Comparison of ENCODE assay signal across 13 cellular contexts in genomic region chr2:57701391-57701791, GRCh38.
DNase-seq lines count a peak whose midpoint lies in the region; ATAC-seq and TF ChIP-seq lines count a peak whose summit lies in the region.
"Had no signal": no experiment of that assay in that cellular context is flagged by ENCODE, and none has a peak within 500 bp of the region (broad histone marks: within the 10 kb centered on the region; RNA-seq: fewer than 3 reads in every experiment).

No MANE protein-coding gene starts in this region.

- no peaks in the 10 kb centered on the region for H3K79me2 ChIP-seq in GM23248 (ENCODE audit: insufficient read depth)
- no peaks in the 10 kb centered on the region for H3K79me2 ChIP-seq in smooth muscle cell (ENCODE audit: low read depth)

- H3K4me3 ChIP-seq in GM23248, result no peak overlapping the region
- H3K4me3 ChIP-seq in smooth muscle cell, result no peak overlapping the region
- H3K4me3 ChIP-seq: body of pancreas, K562 had no signal

- H3K9ac ChIP-seq in GM23248, result no peak overlapping the region; the same call in 1 of the 2 replicates
- no peak overlapping the region for H3K9ac ChIP-seq in smooth muscle cell (ENCODE audit: low read depth)

- H3K4me1 ChIP-seq in GM23248 (ENCODE audit: insufficient read depth) (peaks cover 15% of the 10 kb centered on the region; the same call in 1 of the 2 replicates), smooth muscle cell (ENCODE audit: low read depth) (peaks cover 9% of the 10 kb centered on the region)
- H3K4me1 ChIP-seq: body of pancreas had no signal

- no peaks in the 10 kb centered on the region for H3K9me2 ChIP-seq in GM23248 (ENCODE audit: insufficient read depth)

- H3F3A ChIP-seq in GM23248 (ENCODE audit: insufficient read depth), result no peaks in the 10 kb centered on the region
- H3F3A ChIP-seq in smooth muscle cell (ENCODE audit: low read depth), result no peaks in the 10 kb centered on the region

- H3K9me3 ChIP-seq in GM23248 (ENCODE audit: low read depth) (no peaks in the 10 kb centered on the region), smooth muscle cell (replicated peaks; ENCODE audit: low read depth) (no peaks in the 10 kb centered on the region)
- H3K9me3 ChIP-seq: body of pancreas, neutrophil had no signal

- 35 to 37% methylated on average over 5 of the region's 5 CpGs for WGBS in GM23248 (ENCODE audit: low coverage in 1 of 2, low lambda C conversion rate in 2 of 2, missing lambda C conversion rate in 2 of 2), 2 experiments
- WGBS in smooth muscle cell (ENCODE audit: low lambda C conversion rate), result 33% methylated on average over 5 of the region's 5 CpGs

- H3K27ac ChIP-seq in GM23248 (peak overlapping the region; percentile 25; the same call in 1 of the 2 replicates), smooth muscle cell (ENCODE audit: low read depth) (no peak overlapping the region)
- H3K27ac ChIP-seq: body of pancreas, neutrophil had no signal

- no peaks in the 10 kb centered on the region for H3K36me3 ChIP-seq in GM23248 (ENCODE audit: low read depth)
- H3K36me3 ChIP-seq in smooth muscle cell (ENCODE audit: low read depth), result no peaks in the 10 kb centered on the region
- H3K36me3 ChIP-seq: neutrophil had no signal

- no peak for ATAC-seq in GM18502 (IDR thresholded peaks at IDR 0.05; ENCODE audit: poor library complexity, unreplicated experiment)
- ATAC-seq: body of pancreas, K562 had no signal

- DNase-seq in GM23248, result peak; percentile 17
- DNase-seq in SK-MEL-5 (ENCODE audit: low read depth, low spot score), result peak; percentile 55
- peak; percentile 53 for DNase-seq in iPS DF 4.7 (ENCODE audit: extremely low read depth, low spot score)
- no peak for DNase-seq in smooth muscle cell (lab: John Stamatoyannopoulos, UW; ENCODE audit: unreplicated experiment)
- DNase-seq in superior temporal gyrus (ENCODE audit: extremely low spot score), result no peak
- no peak for DNase-seq in G401 (ENCODE audit: low spot score)
- DNase-seq: activated CD4-positive, alpha-beta T cell treated with anti-CD3 and anti-CD28 coated beads, Interleukin-2, amount 10 ng/mL, durations not matched to agents 24 days and 14 days; body of pancreas; COR-L47; effector memory CD4-positive, alpha-beta T cell had no signal

- no peak for TF ChIP-seq CTCF in smooth muscle cell (IDR thresholded peaks at IDR 0.05; ENCODE audit: borderline replicate concordance, insufficient read depth, poor library complexity, severe bottlenecking)

- H2AFZ ChIP-seq in GM23248, result peak overlapping the region; percentile 71
- H2AFZ ChIP-seq in smooth muscle cell (ENCODE audit: low read depth), result peak overlapping the region; percentile 42

- H4K20me1 ChIP-seq in GM23248 (ENCODE audit: insufficient read depth) (no peaks in the 10 kb centered on the region), smooth muscle cell (ENCODE audit: low read depth) (no peaks in the 10 kb centered on the region)

- H3K27me3 ChIP-seq in GM23248 (replicated peaks; ENCODE audit: insufficient read depth), result no peaks in the 10 kb centered on the region
- H3K27me3 ChIP-seq in smooth muscle cell (ENCODE audit: low read depth), result no peaks in the 10 kb centered on the region
- H3K27me3 ChIP-seq: body of pancreas, neutrophil had no signal

- H3K4me2 ChIP-seq in GM23248 (ENCODE audit: unreplicated experiment) (peak overlapping the region; percentile 30), smooth muscle cell (no peak overlapping the region)

- in situ Hi-C loops in GM23248 (cut with MboI) (no loop called here), SK-MEL-5 (cut with HindIII; ENCODE audit: low pct_unique_long_range_greater_than_20kb, low sequenced_read_pairs) (no loop called here), G401 (cut with HindIII; ENCODE audit: low sequenced_read_pairs) (no loop called here)

Comparison
In these comparisons a context has a peak if more than half of its experiments do, and no peak if none do; other contexts are left out.
1. DNase-seq: peak in GM23248 (single experiment), SK-MEL-5 (single experiment) and iPS DF 4.7 (single experiment); none in smooth muscle cell (single experiment), superior temporal gyrus (single experiment) and G401 (single experiment).